Comparison of ENCODE assay signal across 11 cellular contexts in genomic region chr2:114543106-114543806, GRCh38.
DNase-seq lines count a peak whose midpoint lies in the region; ATAC-seq and TF ChIP-seq lines count a peak whose summit lies in the region.
"Had no signal": no experiment of that assay in that cellular context is flagged by ENCODE, and none has a peak within 500 bp of the region (broad histone marks: within the 10 kb centered on the region; RNA-seq: fewer than 3 reads in every experiment).

No MANE protein-coding gene starts in this region.

- intact Hi-C loops in posterior vena cava (cut with DNase I) = no loop called here

- H3K4me1 ChIP-seq in fibroblast of lung (ENCODE audit: control insufficient read depth, extremely low read depth, insufficient read depth, low read length) (no peaks in the 10 kb centered on the region), MM.1S (ENCODE audit: low read length) (no peaks in the 10 kb centered on the region)

- no peaks in the 10 kb centered on the region for H3F3A ChIP-seq in MM.1S (ENCODE audit: insufficient read depth, low read length)

- no peaks in the 10 kb centered on the region for H4K20me1 ChIP-seq in fibroblast of lung (ENCODE audit: control insufficient read depth, extremely low read depth, insufficient read depth, low read length)
- H4K20me1 ChIP-seq in MM.1S (ENCODE audit: insufficient read depth, low read length) = no peaks in the 10 kb centered on the region

- no peaks in the 10 kb centered on the region for H3K27me3 ChIP-seq in fibroblast of lung (ENCODE audit: control insufficient read depth, insufficient read depth, low read length)
- H3K27me3 ChIP-seq in MM.1S (replicated peaks; ENCODE audit: insufficient read depth, low read length) = no peaks in the 10 kb centered on the region

- H3K4me3 Mint-ChIP-seq in nephron progenitor cell = peak overlapping the region; percentile 6
- H3K4me3 Mint-ChIP-seq: activated CD4-positive, alpha-beta T cell treated with anti-CD3 and anti-CD28 coated beads, Interleukin-2, amount 10 ng/mL, durations not matched to agents 7 days and 5 days had no signal

- peak; percentile 18 for DNase-seq in CMK (ENCODE audit: low read depth)
- DNase-seq in NCI-H460 (ENCODE audit: extremely low read depth, low read depth) = peak; percentile 4
- DNase-seq in fibroblast of lung (ENCODE audit: low read depth in 2 of 2) = peak; percentile 1 to 5
- peak; percentile 18 for DNase-seq in nephron progenitor cell
- no peak for DNase-seq in NCI-H2029 (lab: John Stamatoyannopoulos, UW)
- DNase-seq in posterior vena cava (ENCODE audit: low spot score) = no peak
- no peak for DNase-seq in MM.1S
- DNase-seq: activated CD4-positive, alpha-beta T cell treated with anti-CD3 and anti-CD28 coated beads, Interleukin-2, amount 10 ng/mL, durations not matched to agents 7 days and 5 days; NCI-H345; stimulated activated CD4-positive, alpha-beta T cell treated with anti-CD3 and anti-CD28 coated beads, Interleukin-4, amount 100 ng/mL, for 24 hours had no signal

- H3K27ac Mint-ChIP-seq in nephron progenitor cell = peak overlapping the region; percentile 93
- H3K27ac Mint-ChIP-seq: activated CD4-positive, alpha-beta T cell treated with anti-CD3 and anti-CD28 coated beads, Interleukin-2, amount 10 ng/mL, durations not matched to agents 7 days and 5 days had no signal

- H3K4me2 ChIP-seq in fibroblast of lung (ENCODE audit: extremely low read depth, insufficient read depth, low read length) = no peak overlapping the region
- no peak overlapping the region for H3K4me2 ChIP-seq in MM.1S (ENCODE audit: low read depth, low read length)

- H3K27me3 Mint-ChIP-seq in nephron progenitor cell (ENCODE audit: low read depth, poor library complexity) = no peaks in the 10 kb centered on the region

- H3K79me2 ChIP-seq in fibroblast of lung (ENCODE audit: control insufficient read depth, insufficient read depth, low read length) = no peaks in the 10 kb centered on the region
- H3K79me2 ChIP-seq in MM.1S (ENCODE audit: low read length) = no peaks in the 10 kb centered on the region

- H3K36me3 ChIP-seq in fibroblast of lung (ENCODE audit: control insufficient read depth, insufficient read depth, low read length) (no peaks in the 10 kb centered on the region), MM.1S (replicated peaks; ENCODE audit: insufficient read depth, low read length) (no peaks in the 10 kb centered on the region)

- peaks cover 4% of the 10 kb centered on the region for H3K9me3 Mint-ChIP-seq in nephron progenitor cell
- H3K9me3 Mint-ChIP-seq: activated CD4-positive, alpha-beta T cell treated with anti-CD3 and anti-CD28 coated beads, Interleukin-2, amount 10 ng/mL, durations not matched to agents 7 days and 5 days had no signal

- no peaks in the 10 kb centered on the region for H3K9me3 ChIP-seq in fibroblast of lung (ENCODE audit: control insufficient read depth, insufficient read depth, low read depth, low read length)
- H3K9me3 ChIP-seq in MM.1S (replicated peaks; ENCODE audit: insufficient read depth, low read length) = no peaks in the 10 kb centered on the region

- no peak for ATAC-seq in GM18867 (IDR thresholded peaks at IDR 0.05; ENCODE audit: unreplicated experiment)

- H2AFZ ChIP-seq in fibroblast of lung (ENCODE audit: low read length) (no peak overlapping the region), MM.1S (ENCODE audit: low read length) (no peak overlapping the region)

- H3K36me3 Mint-ChIP-seq in nephron progenitor cell (ENCODE audit: low read depth) = no peaks in the 10 kb centered on the region

- peak in 1 of 2 donors; percentile 4 for TF ChIP-seq CTCF in fibroblast of lung (conservative IDR thresholded peaks at IDR 0.05 in 1 of 2, IDR thresholded peaks at IDR 0.05 in 1 of 2; ENCODE audit: low read depth in 1 of 2, low read length in 2 of 2)
- TF ChIP-seq CTCF in nephron progenitor cell (IDR thresholded peaks at IDR 0.05) = peak; percentile 24
- no peak for TF ChIP-seq CTCF in MM.1S (IDR thresholded peaks at IDR 0.05; ENCODE audit: low read length)

- H3K4me1 Mint-ChIP-seq in nephron progenitor cell = peaks cover 18% of the 10 kb centered on the region
- H3K4me1 Mint-ChIP-seq: activated CD4-positive, alpha-beta T cell treated with anti-CD3 and anti-CD28 coated beads, Interleukin-2, amount 10 ng/mL, durations not matched to agents 7 days and 5 days had no signal

- H3K4me3 ChIP-seq in fibroblast of lung (replicated peaks in 1 of 4; ENCODE audit: control extremely low read depth in 1 of 4, insufficient read depth in 1 of 4, low read depth in 3 of 4, low read length in 4 of 4) (no peak overlapping the region), MM.1S (ENCODE audit: low read length) (no peak overlapping the region)

- no peak overlapping the region for H3K9ac ChIP-seq in fibroblast of lung (ENCODE audit: insufficient read depth, low read length)
- no peak overlapping the region for H3K9ac ChIP-seq in MM.1S (ENCODE audit: low read length)

- H3K27ac ChIP-seq in fibroblast of lung (ENCODE audit: insufficient read depth, low read length) (no peak overlapping the region), MM.1S (ENCODE audit: low read length) (no peak overlapping the region)

- no peaks in the 10 kb centered on the region for H3K9me2 ChIP-seq in MM.1S (replicated peaks; ENCODE audit: insufficient read depth, low read length)

Comparison
In these comparisons a context has a peak if more than half of its experiments do, and no peak if none do; other contexts are left out.
1. DNase-seq: peak in CMK (single experiment), NCI-H460 (single experiment), fibroblast of lung (2 of 2) and nephron progenitor cell (single experiment); none in NCI-H2029 (single experiment), posterior vena cava (single experiment) and MM.1S (single experiment).